12 cellular contexts compared by ENCODE assay signal in genomic region chr2:236166781-236167296, GRCh38. TPM values are rescaled to one million over a fixed set of nuclear protein-coding genes. Genes with fewer than 3 reads are reported as not detected.
DNase-seq lines count a peak whose midpoint lies in the region; ATAC-seq and TF ChIP-seq lines count a peak whose summit lies in the region.
"Had no signal": no experiment of that assay in that cellular context is flagged by ENCODE, and none has a peak within 500 bp of the region (broad histone marks: within the 10 kb centered on the region; RNA-seq: fewer than 3 reads in every experiment).

No MANE protein-coding gene starts in this region.

- peaks cover 67% of the 10 kb centered on the region for H3K27me3 Mint-ChIP-seq in activated naive CD8-positive, alpha-beta T cell treated with anti-CD3 and anti-CD28 coated beads for 36 hours

- no peak overlapping the region for H4K8ac ChIP-seq in mesendoderm (ENCODE audit: low read depth, low read length)

- no peak overlapping the region for H2BK120ac ChIP-seq in mesendoderm (ENCODE audit: low read depth, low read length)

- ATAC-seq in heart right ventricle (no peak), left ventricle myocardium superior (no peak), HG02610 (IDR thresholded peaks at IDR 0.05; ENCODE audit: unreplicated experiment) (no peak), GM18873 (IDR thresholded peaks at IDR 0.05; ENCODE audit: low FRiP score, unreplicated experiment) (no peak)

- no peak overlapping the region for H2AK5ac ChIP-seq in mesendoderm (ENCODE audit: low read length)

- H3K4me1 Mint-ChIP-seq in activated naive CD8-positive, alpha-beta T cell treated with anti-CD3 and anti-CD28 coated beads for 36 hours = peaks cover 15% of the 10 kb centered on the region

- H3K4me3 Mint-ChIP-seq in activated naive CD8-positive, alpha-beta T cell treated with anti-CD3 and anti-CD28 coated beads for 36 hours = no peak overlapping the region

- no peaks in the 10 kb centered on the region for H3K9me3 ChIP-seq in heart right ventricle

- DNase-seq in heart right ventricle (no peak), left ventricle myocardium superior (no peak), mesendoderm (no peak), cerebellum (ENCODE audit: low spot score) (no peak)
- DNase-seq in activated naive CD8-positive, alpha-beta T cell treated with anti-CD3 and anti-CD28 coated beads for 36 hours = no peak
- DNase-seq: GDM1, HCEC 1CT, NCI-H1048 had no signal

- peak overlapping the region; percentile 25 to 52 (median 40) for H3K4me3 ChIP-seq in heart right ventricle
- no peak overlapping the region for H3K4me3 ChIP-seq in mesendoderm (ENCODE audit: low read length)
- H3K4me3 ChIP-seq in urinary bladder (ENCODE audit: low read depth, low read length) = peak overlapping the region; percentile 33

- H3K18ac ChIP-seq in mesendoderm (ENCODE audit: low read length) = no peak overlapping the region

- no peak overlapping the region for H3K4me2 ChIP-seq in mesendoderm (ENCODE audit: low read length)

- intact Hi-C loops in heart right ventricle (cut with DNase I) = loop anchor here in 2 of 10 donors (5.0 to 10.0 kb wide), 2 partner anchors 362 to 390 kb away; no protein-coding TSS in a partner anchor
- intact Hi-C loops in left ventricle myocardium superior (cut with micrococcal nuclease) = no loop called here

- H3K79me1 ChIP-seq in mesendoderm (ENCODE audit: low read length) = no peaks in the 10 kb centered on the region

- no peak overlapping the region for H3K9ac ChIP-seq in mesendoderm (ENCODE audit: low read length)

- no peak overlapping the region for H3K27ac ChIP-seq in heart right ventricle
- no peak overlapping the region for H3K27ac ChIP-seq in mesendoderm (ENCODE audit: low read depth, low read length)
- H3K27ac ChIP-seq in urinary bladder (ENCODE audit: low read depth) = no peak overlapping the region

- H4K5ac ChIP-seq in mesendoderm (ENCODE audit: low read length) = no peak overlapping the region

- H3K56ac ChIP-seq in mesendoderm (ENCODE audit: low read length) = peak overlapping the region; percentile 78

- peaks cover 2% of the 10 kb centered on the region for H3K36me3 Mint-ChIP-seq in activated naive CD8-positive, alpha-beta T cell treated with anti-CD3 and anti-CD28 coated beads for 36 hours

- peak overlapping the region; percentile 38 for H3K27ac Mint-ChIP-seq in activated naive CD8-positive, alpha-beta T cell treated with anti-CD3 and anti-CD28 coated beads for 36 hours

- H2BK5ac ChIP-seq in mesendoderm (ENCODE audit: low read length) = no peak overlapping the region

- H3K23ac ChIP-seq in mesendoderm (ENCODE audit: low read length) = no peak overlapping the region

- H2BK15ac ChIP-seq in mesendoderm (replicated peaks; ENCODE audit: low read depth) = no peak overlapping the region

- TF ChIP-seq CTCF in heart right ventricle (IDR thresholded peaks at IDR 0.05) = no peak

- no peaks in the 10 kb centered on the region for H3K36me3 ChIP-seq in heart right ventricle
- H3K36me3 ChIP-seq in mesendoderm (ENCODE audit: control insufficient read depth, insufficient read depth, low read length) = no peaks in the 10 kb centered on the region
- no peaks in the 10 kb centered on the region for H3K36me3 ChIP-seq in urinary bladder (ENCODE audit: insufficient read depth)

- no peaks in the 10 kb centered on the region for H3K79me2 ChIP-seq in mesendoderm (ENCODE audit: control insufficient read depth, insufficient read depth, low read length)

- WGBS in heart right ventricle, 2 donors = 1 to 2% methylated on average over 29 of the region's 29 CpGs
- no CpG with 5 or more reads among the region's 29 CpGs for WGBS in mesendoderm (ENCODE audit: extremely low coverage, insufficient coverage, low lambda C conversion rate)
- 7% methylated on average over 29 of the region's 29 CpGs for WGBS in urinary bladder

- H3K27me3 ChIP-seq in heart right ventricle (peaks cover 74 to 100% (median 100%) of the 10 kb centered on the region in 7 donors), mesendoderm (ENCODE audit: insufficient read depth, low read length, poor library complexity) (peaks cover 84% of the 10 kb centered on the region)

- peaks cover 2% of the 10 kb centered on the region for H3K9me3 Mint-ChIP-seq in activated naive CD8-positive, alpha-beta T cell treated with anti-CD3 and anti-CD28 coated beads for 36 hours

- H3K4me1 ChIP-seq in heart right ventricle = peaks cover 20 to 84% (median 59%) of the 10 kb centered on the region in 9 donors
- peaks cover 3% of the 10 kb centered on the region for H3K4me1 ChIP-seq in mesendoderm (ENCODE audit: control insufficient read depth, low read depth, low read length)
- H3K4me1 ChIP-seq in urinary bladder (ENCODE audit: insufficient read depth) = peaks cover 3% of the 10 kb centered on the region

- H3K4ac ChIP-seq in mesendoderm (ENCODE audit: low read depth, low read length) = no peak overlapping the region

RNA-seq across cellular contexts. Expression of gene GBX2, which starts 1.3 kb away (rescaled TPM):
- total RNA-seq in heart right ventricle = under 1 TPM in 3 of 10 donors, not detected in 7; 0.12 to 0.22 (median 0.15) TPM
- polyA plus RNA-seq in heart right ventricle = under 1 TPM; 0.15 to 0.16 TPM
- not detected for total RNA-seq in left ventricle myocardium superior
- total RNA-seq in activated naive CD8-positive, alpha-beta T cell treated with anti-CD3 and anti-CD28 coated beads for 36 hours = not detected
- 1.2 TPM for polyA plus RNA-seq in mesendoderm (2013, experiment 1 of 2)
- 1.3 TPM for polyA plus RNA-seq in mesendoderm (2013, experiment 2 of 2)
- not detected for total RNA-seq in urinary bladder
- polyA plus RNA-seq in urinary bladder = not detected
- total RNA-seq in cerebellum = 4.4 TPM
- total RNA-seq: fibroblast of lung had no signal
